ENCODE assay signal across 8 cellular contexts in genomic region chr12:4538207-4539160, GRCh38.
DNase-seq lines count a peak whose midpoint lies in the region; ATAC-seq lines count a peak whose summit lies in the region.

Gene RAD51AP1, plus strand, starts transcription at chr12:4538890. Its CDS starts 50 bp downstream, at chr12:4538940.

- H3K4me1 Mint-ChIP-seq in central memory CD8-positive, alpha-beta T cell = peaks cover 17% of the 10 kb centered on the region

- H3K9me3 Mint-ChIP-seq in central memory CD8-positive, alpha-beta T cell = no peaks in the 10 kb centered on the region

- peak within 1 kb of the TSS; percentile 94 for H3K4me3 Mint-ChIP-seq in central memory CD8-positive, alpha-beta T cell

- H3K36me3 Mint-ChIP-seq in central memory CD8-positive, alpha-beta T cell (ENCODE audit: insufficient read depth) = peaks cover 12% of the 10 kb centered on the region

- peak; percentile 97 for DNase-seq in AG08396 (ENCODE audit: low spot score)
- peak; percentile 97 to 98 for DNase-seq in NCI-H446 (lab: John Stamatoyannopoulos, UW)
- peak; percentile 91 for DNase-seq in activated CD4-positive, CD25-positive, alpha-beta regulatory T cell treated with anti-CD3 and anti-CD28 coated beads, Interleukin-2, amount 50 U/mL, for 16 hours (ENCODE audit: low read depth, low spot score)
- peak; percentile 92 to 94 for DNase-seq in central memory CD8-positive, alpha-beta T cell (ENCODE audit: low spot score in 2 of 2)
- DNase-seq in iris pigment epithelial cell (ENCODE audit: low read depth) = peak; percentile 99
- DNase-seq in stimulated activated CD4-positive, alpha-beta T cell treated with anti-CD3 and anti-CD28 coated beads, Interleukin-12 subunit alpha, Interleukin-12 subunit beta, amount 100 ng/mL, for 24 hours (ENCODE audit: low read depth in 2 of 2) = peak; percentile 90

- peak within 1 kb of the TSS; percentile 97 for H3K27ac Mint-ChIP-seq in central memory CD8-positive, alpha-beta T cell (ENCODE audit: low read depth)

- peak; percentile 84 for ATAC-seq in GM19025 (IDR thresholded peaks at IDR 0.05; ENCODE audit: low read depth, unreplicated experiment)
- peak; percentile 90 for ATAC-seq in HG03342 (IDR thresholded peaks at IDR 0.05; ENCODE audit: unreplicated experiment)
- peak; percentile 99 for ATAC-seq in central memory CD8-positive, alpha-beta T cell (replicated peaks; ENCODE audit: extremely low read depth, poor library complexity, severe bottlenecking)

- H3K27me3 Mint-ChIP-seq in central memory CD8-positive, alpha-beta T cell = no peaks in the 10 kb centered on the region

Comparison
In these comparisons a context has a peak if more than half of its experiments do, and no peak if none do; other contexts are left out.
1. Peak in every context shown above with its lines: DNase-seq and ATAC-seq.